ENCODE assay signal across 9 cellular contexts in genomic region chr12:57342207-57342691, GRCh38.
DNase-seq lines count a peak whose midpoint lies in the region; ATAC-seq and TF ChIP-seq lines count a peak whose summit lies in the region.
"Had no signal": no experiment of that assay in that cellular context is flagged by ENCODE, and none has a peak within 500 bp of the region (broad histone marks: within the 10 kb centered on the region; RNA-seq: fewer than 3 reads in every experiment).

No MANE protein-coding gene starts in this region.

- peak overlapping the region in 2 of 3 donors; percentile 10 to 84 for H3K27ac Mint-ChIP-seq in CD4-positive, CD25-positive, alpha-beta regulatory T cell
- peak overlapping the region; percentile 53 to 76 (median 61) for H3K27ac Mint-ChIP-seq in nephron

- ATAC-seq in CD4-positive, CD25-positive, alpha-beta regulatory T cell (ENCODE audit: low read depth in 2 of 2), result no peak
- ATAC-seq in GM18520 (IDR thresholded peaks at IDR 0.05; ENCODE audit: unreplicated experiment) (no peak), GM18511 (IDR thresholded peaks at IDR 0.05; ENCODE audit: unreplicated experiment) (no peak)

- no peak for TF ChIP-seq POLR2A in erythroblast (IDR thresholded peaks at IDR 0.05; ENCODE audit: low read length)

- no peaks in the 10 kb centered on the region for H3K27me3 ChIP-seq in CD4-positive, CD25-positive, alpha-beta regulatory T cell (ENCODE audit: control insufficient read depth, insufficient read depth, low read length)

- H3K9me3 Mint-ChIP-seq in CD4-positive, CD25-positive, alpha-beta regulatory T cell, result peaks cover 0 to 2% (median 0%) of the 10 kb centered on the region in 7 donors
- peaks cover 6% of the 10 kb centered on the region for H3K9me3 Mint-ChIP-seq in nephron

- H3K36me3 Mint-ChIP-seq in CD4-positive, CD25-positive, alpha-beta regulatory T cell, result peaks cover 29% of the 10 kb centered on the region
- H3K36me3 Mint-ChIP-seq in nephron (ENCODE audit: low read depth), result peaks cover 37% of the 10 kb centered on the region

- no peak overlapping the region for H3K4me3 Mint-ChIP-seq in CD4-positive, CD25-positive, alpha-beta regulatory T cell
- peak overlapping the region in 2 of 3 experiments; percentile 9 to 67 for H3K4me3 Mint-ChIP-seq in nephron

- H3K4me1 Mint-ChIP-seq in CD4-positive, CD25-positive, alpha-beta regulatory T cell, result peaks cover 10 to 35% (median 20%) of the 10 kb centered on the region in 4 donors
- H3K4me1 Mint-ChIP-seq in nephron, result peaks cover 32% of the 10 kb centered on the region

- H3K27me3 Mint-ChIP-seq in CD4-positive, CD25-positive, alpha-beta regulatory T cell, result no peaks in the 10 kb centered on the region
- no peaks in the 10 kb centered on the region for H3K27me3 Mint-ChIP-seq in nephron (ENCODE audit: low read depth)

- no peak overlapping the region for H3K27ac ChIP-seq in CD4-positive, CD25-positive, alpha-beta regulatory T cell (ENCODE audit: insufficient read depth, low read length, poor library complexity, severe bottlenecking)
- H3K27ac ChIP-seq: HL-60 had no signal

- no peak for TF ChIP-seq CTCF in nephron (IDR thresholded peaks at IDR 0.05; ENCODE audit: unreplicated experiment in 3 of 3)

- DNase-seq in CD4-positive, CD25-positive, alpha-beta regulatory T cell, result no peak
- peak; percentile 76 for DNase-seq in NCI-H2227 (lab: John Stamatoyannopoulos, UW; ENCODE audit: unreplicated experiment)
- peak; percentile 73 to 90 for DNase-seq in erythroblast (lab: John Stamatoyannopoulos, UW)
- no peak for DNase-seq in NAMALWA (ENCODE audit: low spot score)
- no peak for DNase-seq in effector CD4-positive, alpha-beta T cell

- H3K36me3 ChIP-seq in CD4-positive, CD25-positive, alpha-beta regulatory T cell (ENCODE audit: control insufficient read depth, insufficient read depth, low read length), result peaks cover 14% of the 10 kb centered on the region

- H3K9me3 ChIP-seq in CD4-positive, CD25-positive, alpha-beta regulatory T cell (ENCODE audit: control insufficient read depth in 2 of 2, low read length in 2 of 2), result no peaks in the 10 kb centered on the region

- no peak overlapping the region for H3K4me3 ChIP-seq in CD4-positive, CD25-positive, alpha-beta regulatory T cell (ENCODE audit: low read depth, low read length)

- H3K4me1 ChIP-seq in CD4-positive, CD25-positive, alpha-beta regulatory T cell (ENCODE audit: control insufficient read depth, insufficient read depth, low read length, poor library complexity, severe bottlenecking), result no peaks in the 10 kb centered on the region

Comparison
In these comparisons a context has a peak if more than half of its experiments do, and no peak if none do; other contexts are left out.
1. DNase-seq: peak in NCI-H2227 (single experiment) and erythroblast (2 of 2); none in CD4-positive, CD25-positive, alpha-beta regulatory T cell (0 of 3), NAMALWA (single experiment) and effector CD4-positive, alpha-beta T cell (single experiment).
2. H3K4me3 Mint-ChIP-seq: peak in nephron (2 of 3); none in CD4-positive, CD25-positive, alpha-beta regulatory T cell (0 of 4).